In genomic region chr4:48681856-48682255, GRCh38 we compare ENCODE assay signal across 9 cellular contexts.
DNase-seq lines count a peak whose midpoint lies in the region; ATAC-seq, FAIRE-seq and TF ChIP-seq lines count a peak whose summit lies in the region.
"Had no signal": no experiment of that assay in that cellular context is flagged by ENCODE, and none has a peak within 500 bp of the region (broad histone marks: within the 10 kb centered on the region; RNA-seq: fewer than 3 reads in every experiment).

No MANE protein-coding gene starts in this region.

- H3K9me3 Mint-ChIP-seq in astrocyte (ENCODE audit: unreplicated experiment): peaks cover 3% of the 10 kb centered on the region
- H3K9me3 Mint-ChIP-seq in mesothelial cell of epicardium: no peaks in the 10 kb centered on the region

- H3K27me3 ChIP-seq in astrocyte (ENCODE audit: insufficient read depth, low read length): no peaks in the 10 kb centered on the region

- TF ChIP-seq CTCF in astrocyte (IDR thresholded peaks at IDR 0.05; ENCODE audit: insufficient read depth, low read depth, low read length) (peak; percentile 36), mesothelial cell of epicardium (IDR thresholded peaks at IDR 0.05; ENCODE audit: unreplicated experiment) (no peak)

- no peak overlapping the region for H3K27ac ChIP-seq in astrocyte (ENCODE audit: low read depth, low read length)
- H3K27ac ChIP-seq: SK-N-MC had no signal

- H3K27ac Mint-ChIP-seq in astrocyte (ENCODE audit: unreplicated experiment) (no peak overlapping the region), mesothelial cell of epicardium (peak overlapping the region; percentile 27)

- no peak for FAIRE-seq in astrocyte (lab: Jason Lieb, UNC)
- no peak for FAIRE-seq in HTR-8/SVneo (lab: Jason Lieb, UNC)

- no peak overlapping the region for H3K4me2 ChIP-seq in astrocyte (ENCODE audit: low read length)

- H2AFZ ChIP-seq in astrocyte (ENCODE audit: low read depth, low read length): no peak overlapping the region

- H3K4me1 Mint-ChIP-seq in astrocyte (ENCODE audit: low read depth, unreplicated experiment) (peaks cover 9% of the 10 kb centered on the region), mesothelial cell of epicardium (peaks cover 8% of the 10 kb centered on the region)

- peak; percentile 12 for DNase-seq in DMS53 treated with DMSO at 0.1 percent for 48 hours (lab: John Stamatoyannopoulos, UW; ENCODE audit: unreplicated experiment)
- DNase-seq in astrocyte (ENCODE audit: low read depth): peak; percentile 12
- DNase-seq in mesothelial cell of epicardium (ENCODE audit: low spot score in 2 of 2, unreplicated experiment in 2 of 2): no peak
- DNase-seq in SIG-M5 treated with dmso at 0.1 percent for 504 hours (lab: John Stamatoyannopoulos, UW; ENCODE audit: unreplicated experiment): no peak
- no peak for DNase-seq in HTR-8/SVneo (ENCODE audit: insufficient read length, low spot score)
- no peak for DNase-seq in activated effector memory CD4-positive, alpha-beta T cell treated with Interleukin-2 at 50 U/mL for 16 hours

- ATAC-seq in GM19372 (IDR thresholded peaks at IDR 0.05; ENCODE audit: low read depth, unreplicated experiment): peak; percentile 46
- peak; percentile 71 for ATAC-seq in HG03520 (IDR thresholded peaks at IDR 0.05; ENCODE audit: unreplicated experiment)

- H3K9me3 ChIP-seq in astrocyte (ENCODE audit: insufficient read depth, low read depth, low read length): no peaks in the 10 kb centered on the region

- peaks cover 57% of the 10 kb centered on the region for H3K79me2 ChIP-seq in astrocyte (ENCODE audit: insufficient read depth, low read length)

- H3K9ac ChIP-seq in astrocyte (ENCODE audit: low read length): no peak overlapping the region

- H3K36me3 ChIP-seq in astrocyte (ENCODE audit: insufficient read depth, low read length): no peaks in the 10 kb centered on the region

- H4K20me1 ChIP-seq in astrocyte (ENCODE audit: insufficient read depth, low read length): peaks cover 14% of the 10 kb centered on the region

- H3K36me3 Mint-ChIP-seq in astrocyte (ENCODE audit: low read depth, unreplicated experiment): peaks cover 1% of the 10 kb centered on the region
- H3K36me3 Mint-ChIP-seq in mesothelial cell of epicardium: peaks cover 13% of the 10 kb centered on the region

- H3K4me3 Mint-ChIP-seq in astrocyte (ENCODE audit: unreplicated experiment) (no peak overlapping the region), mesothelial cell of epicardium (no peak overlapping the region)

- no peak overlapping the region for H3K4me3 ChIP-seq in astrocyte (ENCODE audit: insufficient read depth, low read depth, low read length)
- H3K4me3 ChIP-seq: SK-N-MC had no signal

- H3K27me3 Mint-ChIP-seq in astrocyte (ENCODE audit: low read depth, unreplicated experiment) (no peaks in the 10 kb centered on the region), mesothelial cell of epicardium (ENCODE audit: low read depth) (no peaks in the 10 kb centered on the region)

- no peaks in the 10 kb centered on the region for H3K4me1 ChIP-seq in astrocyte (ENCODE audit: insufficient read depth, low read length)

Comparison
In these comparisons a context has a peak if more than half of its experiments do, and no peak if none do; other contexts are left out.
1. DNase-seq: peak in DMS53 treated with DMSO at 0.1 percent for 48 hours (single experiment) and astrocyte (single experiment); none in mesothelial cell of epicardium (0 of 2), SIG-M5 treated with dmso at 0.1 percent for 504 hours (single experiment), HTR-8/SVneo (single experiment) and activated effector memory CD4-positive, alpha-beta T cell treated with Interleukin-2 at 50 U/mL for 16 hours (single experiment).